ENCODE assay signal across 11 cellular contexts in genomic region chr6:14110001-14110818, GRCh38. TPM values are rescaled to one million over a fixed set of nuclear protein-coding genes. Genes with fewer than 3 reads are reported as not detected.
DNase-seq lines count a peak whose midpoint lies in the region; ATAC-seq and TF ChIP-seq lines count a peak whose summit lies in the region.
"Had no signal": no experiment of that assay in that cellular context is flagged by ENCODE, and none has a peak within 500 bp of the region (broad histone marks: within the 10 kb centered on the region; RNA-seq: fewer than 3 reads in every experiment).

No MANE protein-coding gene starts in this region.

- H3K36me3 ChIP-seq in KMS-11 (ENCODE audit: insufficient read depth) (no peaks in the 10 kb centered on the region), osteoblast (ENCODE audit: insufficient read depth, low read length) (no peaks in the 10 kb centered on the region)

- H3K27ac ChIP-seq in KMS-11 (no peak overlapping the region), osteoblast (ENCODE audit: low read depth, low read length) (no peak overlapping the region)
- H3K27ac ChIP-seq: VCaP had no signal

- H3K4me3 ChIP-seq in KMS-11 (IDR thresholded peaks at IDR 0.05; ENCODE audit: insufficient read depth, low read depth, low read length) (no peak overlapping the region), osteoblast (ENCODE audit: insufficient read depth, low read length) (no peak overlapping the region)
- H3K4me3 ChIP-seq: skin epidermis had no signal

- H3K4me2 ChIP-seq in KMS-11 (peak overlapping the region; percentile 65; the same call in 1 of the 2 replicates), osteoblast (ENCODE audit: insufficient read depth, low read length) (no peak overlapping the region)

- H3K9ac ChIP-seq in KMS-11 = no peak overlapping the region

- no peaks in the 10 kb centered on the region for H3K9me3 ChIP-seq in osteoblast (ENCODE audit: low read depth, low read length)

- peak overlapping the region; percentile 51 for H3K4me3 Mint-ChIP-seq in activated T-cell treated with anti-CD3 and anti-CD28 coated beads, Interleukin-2, amount 50 U/mL, for 24 hours
- peak overlapping the region; percentile 70 for H3K4me3 Mint-ChIP-seq in stimulated activated memory B cell treated with anti-CD40 and anti-IgM and Interleukin-4, amounts not matched to agents 10 μg/mL and 1 μg/mL and 100 μg/mL, for 72 hours
- H3K4me3 Mint-ChIP-seq in nephron progenitor cell = no peak overlapping the region

- peak; percentile 42 for ATAC-seq in HG02610 (IDR thresholded peaks at IDR 0.05; ENCODE audit: unreplicated experiment)
- ATAC-seq in stimulated activated memory B cell treated with anti-CD40 and anti-IgM and Interleukin-4, amounts not matched to agents 10 μg/mL and 1 μg/mL and 100 μg/mL, for 72 hours = peak; percentile 25

- peak; percentile 47 for DNase-seq in activated T-cell treated with anti-CD3 and anti-CD28 coated beads, Interleukin-2, amount 50 U/mL, for 24 hours
- DNase-seq in activated T-cell treated with anti-CD3 and anti-CD28 coated beads for 4 hours (no peak), osteoblast (ENCODE audit: insufficient read length, low spot score, missing footprints) (no peak), nephron progenitor cell (no peak), NCI-H2081 (lab: John Stamatoyannopoulos, UW) (no peak)
- DNase-seq: NCI-H2171 treated with DMSO at 0.1 percent for 48 hours had no signal

- H3K27me3 Mint-ChIP-seq in activated T-cell treated with anti-CD3 and anti-CD28 coated beads, Interleukin-2, amount 50 U/mL, for 24 hours = peaks cover 8% of the 10 kb centered on the region
- H3K27me3 Mint-ChIP-seq in stimulated activated memory B cell treated with anti-CD40 and anti-IgM and Interleukin-4, amounts not matched to agents 10 μg/mL and 1 μg/mL and 100 μg/mL, for 72 hours = no peaks in the 10 kb centered on the region
- H3K27me3 Mint-ChIP-seq in nephron progenitor cell (ENCODE audit: low read depth, poor library complexity) = peaks cover 22% of the 10 kb centered on the region

- H2AFZ ChIP-seq in KMS-11 (ENCODE audit: low read depth) (no peak overlapping the region), osteoblast (ENCODE audit: low read length) (no peak overlapping the region)

- H3K27me3 ChIP-seq in KMS-11 (ENCODE audit: insufficient read depth, low read depth) (peaks cover 46% of the 10 kb centered on the region), osteoblast (ENCODE audit: insufficient read depth, low read length) (peaks cover 3% of the 10 kb centered on the region)

- H3K79me2 ChIP-seq in KMS-11 (ENCODE audit: insufficient read depth, low read depth) (no peaks in the 10 kb centered on the region), osteoblast (ENCODE audit: insufficient read depth, low read length) (no peaks in the 10 kb centered on the region)

- H4K20me1 ChIP-seq in KMS-11 (ENCODE audit: insufficient read depth) (no peaks in the 10 kb centered on the region), osteoblast (ENCODE audit: insufficient read depth, low read length) (no peaks in the 10 kb centered on the region)

- H3K36me3 Mint-ChIP-seq in activated T-cell treated with anti-CD3 and anti-CD28 coated beads, Interleukin-2, amount 50 U/mL, for 24 hours (ENCODE audit: low read depth) = no peaks in the 10 kb centered on the region
- no peaks in the 10 kb centered on the region for H3K36me3 Mint-ChIP-seq in stimulated activated memory B cell treated with anti-CD40 and anti-IgM and Interleukin-4, amounts not matched to agents 10 μg/mL and 1 μg/mL and 100 μg/mL, for 72 hours
- no peaks in the 10 kb centered on the region for H3K36me3 Mint-ChIP-seq in nephron progenitor cell (ENCODE audit: low read depth)

- TF ChIP-seq CTCF in KMS-11 (conservative IDR thresholded peaks at IDR 0.05; ENCODE audit: low read depth, low read length) (no peak), osteoblast (IDR thresholded peaks at IDR 0.05; ENCODE audit: extremely low read depth, low read depth, low read length) (no peak), nephron progenitor cell (IDR thresholded peaks at IDR 0.05) (no peak)

- peaks cover 34% of the 10 kb centered on the region for H3K4me1 Mint-ChIP-seq in activated T-cell treated with anti-CD3 and anti-CD28 coated beads, Interleukin-2, amount 50 U/mL, for 24 hours (ENCODE audit: low read depth)
- H3K4me1 Mint-ChIP-seq in stimulated activated memory B cell treated with anti-CD40 and anti-IgM and Interleukin-4, amounts not matched to agents 10 μg/mL and 1 μg/mL and 100 μg/mL, for 72 hours = peaks cover 75% of the 10 kb centered on the region
- H3K4me1 Mint-ChIP-seq in nephron progenitor cell = no peaks in the 10 kb centered on the region

- H3K4me1 ChIP-seq in KMS-11 (ENCODE audit: low read depth, poor library complexity, severe bottlenecking) (peaks cover 22% of the 10 kb centered on the region), osteoblast (ENCODE audit: insufficient read depth, low read length) (no peaks in the 10 kb centered on the region)

- peaks cover 14% of the 10 kb centered on the region for H3K9me3 Mint-ChIP-seq in activated T-cell treated with anti-CD3 and anti-CD28 coated beads, Interleukin-2, amount 50 U/mL, for 24 hours
- peaks cover 3% of the 10 kb centered on the region for H3K9me3 Mint-ChIP-seq in stimulated activated memory B cell treated with anti-CD40 and anti-IgM and Interleukin-4, amounts not matched to agents 10 μg/mL and 1 μg/mL and 100 μg/mL, for 72 hours
- H3K9me3 Mint-ChIP-seq in nephron progenitor cell = peaks cover 23% of the 10 kb centered on the region

- peak overlapping the region; percentile 81 for H3K27ac Mint-ChIP-seq in activated T-cell treated with anti-CD3 and anti-CD28 coated beads, Interleukin-2, amount 50 U/mL, for 24 hours
- H3K27ac Mint-ChIP-seq in stimulated activated memory B cell treated with anti-CD40 and anti-IgM and Interleukin-4, amounts not matched to agents 10 μg/mL and 1 μg/mL and 100 μg/mL, for 72 hours = peak overlapping the region; percentile 99
- H3K27ac Mint-ChIP-seq in nephron progenitor cell = no peak overlapping the region

RNA-seq across cellular contexts. Expression of gene CD83, which starts 7.4 kb away (rescaled TPM):
- total RNA-seq in osteoblast = 1.4 and 1.5 TPM in 2 replicates
